10 cellular contexts compared by ENCODE assay signal in genomic region chr17:82334204-82334621, GRCh38. TPM values are rescaled to one million over a fixed set of nuclear protein-coding genes. Genes with fewer than 3 reads are reported as not detected.
DNase-seq lines count a peak whose midpoint lies in the region; ATAC-seq and TF ChIP-seq lines count a peak whose summit lies in the region.
"Had no signal": no experiment of that assay in that cellular context is flagged by ENCODE, and none has a peak within 500 bp of the region (broad histone marks: within the 10 kb centered on the region; RNA-seq: fewer than 3 reads in every experiment).

No MANE protein-coding gene starts in this region.

- peak overlapping the region; percentile 68 to 81 for H3K9ac ChIP-seq in colonic mucosa (ENCODE audit: low read depth in 2 of 2, low read length in 2 of 2)

- H3K9me3 ChIP-seq in KOPT-K1 (ENCODE audit: insufficient read depth, low read length, poor library complexity, severe bottlenecking) (no peaks in the 10 kb centered on the region), colonic mucosa (no peaks in the 10 kb centered on the region)

- H3K4me1 ChIP-seq in colonic mucosa = peaks cover 33% of the 10 kb centered on the region

- CTCF ChIA-PET in AG04449 (lab: Yijun Ruan, JAX) = interaction anchor here (1.1 to 2.7 kb wide), 6 partner anchors 9 to 93 kb away, joined by 3 to 8 read pairs (median 3); no protein-coding TSS in a partner anchor

- H3K36me3 ChIP-seq in KOPT-K1 (ENCODE audit: insufficient read depth, low read length) = no peaks in the 10 kb centered on the region
- no peaks in the 10 kb centered on the region for H3K36me3 ChIP-seq in colonic mucosa

- H3K27me3 Mint-ChIP-seq in natural killer cell treated with Interleukin-12 subunit alpha and Interleukin-12 subunit beta and Interleukin-15 and Interleukin-18, amount 100 ng/mL, for 72 hours = peaks cover 0 to 4% of the 10 kb centered on the region in 2 donors

- H3K9me3 Mint-ChIP-seq in natural killer cell treated with Interleukin-12 subunit alpha and Interleukin-12 subunit beta and Interleukin-15 and Interleukin-18, amount 100 ng/mL, for 72 hours = no peaks in the 10 kb centered on the region

- H3K4me1 Mint-ChIP-seq in natural killer cell treated with Interleukin-12 subunit alpha and Interleukin-12 subunit beta and Interleukin-15 and Interleukin-18, amount 100 ng/mL, for 72 hours (ENCODE audit: low read depth in 2 of 2) = peaks cover 12 to 15% of the 10 kb centered on the region in 2 donors

- H3K4me3 Mint-ChIP-seq in natural killer cell treated with Interleukin-12 subunit alpha and Interleukin-12 subunit beta and Interleukin-15 and Interleukin-18, amount 100 ng/mL, for 72 hours = peak overlapping the region; percentile 91

- DNase-seq in AG04449 (ENCODE audit: low read depth, low spot score) = no peak
- no peak for DNase-seq in colonic mucosa
- no peak for DNase-seq in natural killer cell treated with Interleukin-12 subunit alpha and Interleukin-12 subunit beta and Interleukin-15 and Interleukin-18, amount 100 ng/mL, for 72 hours (ENCODE audit: low spot score)
- no peak for DNase-seq in T-helper 9 cell
- DNase-seq in NCI-H1930 (lab: John Stamatoyannopoulos, UW) = no peak
- DNase-seq: occipital lobe had no signal

- H3K4me3 ChIP-seq in AG04449 (ENCODE audit: low read depth, low read length) (peak overlapping the region; percentile 59), colonic mucosa (peak overlapping the region; percentile 47)

- H3K36me3 Mint-ChIP-seq in natural killer cell treated with Interleukin-12 subunit alpha and Interleukin-12 subunit beta and Interleukin-15 and Interleukin-18, amount 100 ng/mL, for 72 hours = no peaks in the 10 kb centered on the region

- peak overlapping the region; percentile 82 for H3K27ac ChIP-seq in KOPT-K1 (ENCODE audit: low read depth, low read length, poor library complexity, severe bottlenecking)
- peak overlapping the region; percentile 73 for H3K27ac ChIP-seq in colonic mucosa

- TF ChIP-seq CTCF in AG04449 (IDR thresholded peaks at IDR 0.05; ENCODE audit: insufficient read depth, low read length, missing control alignments) (no peak), colonic mucosa (IDR thresholded peaks at IDR 0.05) (no peak)

- no peak overlapping the region for H3K27ac Mint-ChIP-seq in natural killer cell treated with Interleukin-12 subunit alpha and Interleukin-12 subunit beta and Interleukin-15 and Interleukin-18, amount 100 ng/mL, for 72 hours

- intact Hi-C loops in colonic mucosa (cut with DNase I) = no loop called here

- ATAC-seq in natural killer cell treated with Interleukin-12 subunit alpha and Interleukin-12 subunit beta and Interleukin-15 and Interleukin-18, amount 100 ng/mL, for 72 hours = no peak
- no peak for ATAC-seq in HG03039 (IDR thresholded peaks at IDR 0.05; ENCODE audit: unreplicated experiment)
- no peak for ATAC-seq in GM18520 (IDR thresholded peaks at IDR 0.05; ENCODE audit: unreplicated experiment)

- POLR2A ChIA-PET in AG04449 (lab: Yijun Ruan, JAX) = interaction anchor here (0.6 to 1.4 kb wide), 2 partner anchors 42 to 81 kb away, joined by 3 read pairs; no protein-coding TSS in a partner anchor

- H3K27me3 ChIP-seq in colonic mucosa = peaks cover 16% of the 10 kb centered on the region

RNA-seq across cellular contexts. Expression of gene SECTM1, which starts 0.6 kb away (rescaled TPM):
- total RNA-seq in colonic mucosa = 10 to 100 TPM; 29.1 to 76.3 TPM
- total RNA-seq in natural killer cell treated with Interleukin-12 subunit alpha and Interleukin-12 subunit beta and Interleukin-15 and Interleukin-18, amount 100 ng/mL, for 72 hours = under 1 TPM in 1 of 2 donors, not detected in 1; 0.56 TPM

RNA-seq across cellular contexts. Expression of gene CD7, which starts 16.8 kb away (rescaled TPM):
- 1 to 10 TPM; 4.2 to 5.0 TPM for total RNA-seq in colonic mucosa
- 10 to 100 TPM; 61.8 to 73.6 TPM for total RNA-seq in natural killer cell treated with Interleukin-12 subunit alpha and Interleukin-12 subunit beta and Interleukin-15 and Interleukin-18, amount 100 ng/mL, for 72 hours
- total RNA-seq: NCI-H460, occipital lobe had no signal

RNA-seq across cellular contexts. Expression of gene TEX19, which starts 24.8 kb away (rescaled TPM):
- total RNA-seq in colonic mucosa = not detected
- total RNA-seq in natural killer cell treated with Interleukin-12 subunit alpha and Interleukin-12 subunit beta and Interleukin-15 and Interleukin-18, amount 100 ng/mL, for 72 hours = not detected
- total RNA-seq: occipital lobe had no signal

RNA-seq across cellular contexts. Expression of gene UTS2R, which starts 37.4 kb away (rescaled TPM):
- total RNA-seq in colonic mucosa = not detected
- not detected for total RNA-seq in natural killer cell treated with Interleukin-12 subunit alpha and Interleukin-12 subunit beta and Interleukin-15 and Interleukin-18, amount 100 ng/mL, for 72 hours
- total RNA-seq: NCI-H460, occipital lobe had no signal

Comparison
In these comparisons a context has a peak if more than half of its experiments do, and no peak if none do; other contexts are left out.
1. RNA of gene SECTM1, which starts 0.6 kb away (total RNA-seq): 29.1 to 76.3 TPM in colonic mucosa; 0.56 TPM in natural killer cell treated with Interleukin-12 subunit alpha and Interleukin-12 subunit beta and Interleukin-15 and Interleukin-18, amount 100 ng/mL, for 72 hours; every median in the first group is over 10 times any median in the second.
2. RNA of gene CD7, which starts 16.8 kb away (total RNA-seq): 61.8 to 73.6 TPM in natural killer cell treated with Interleukin-12 subunit alpha and Interleukin-12 subunit beta and Interleukin-15 and Interleukin-18, amount 100 ng/mL, for 72 hours; 4.2 to 5.0 TPM in colonic mucosa; every median in the first group is over 10 times any median in the second.